10 cellular contexts compared by ENCODE assay signal in the genomic region with DNA sequence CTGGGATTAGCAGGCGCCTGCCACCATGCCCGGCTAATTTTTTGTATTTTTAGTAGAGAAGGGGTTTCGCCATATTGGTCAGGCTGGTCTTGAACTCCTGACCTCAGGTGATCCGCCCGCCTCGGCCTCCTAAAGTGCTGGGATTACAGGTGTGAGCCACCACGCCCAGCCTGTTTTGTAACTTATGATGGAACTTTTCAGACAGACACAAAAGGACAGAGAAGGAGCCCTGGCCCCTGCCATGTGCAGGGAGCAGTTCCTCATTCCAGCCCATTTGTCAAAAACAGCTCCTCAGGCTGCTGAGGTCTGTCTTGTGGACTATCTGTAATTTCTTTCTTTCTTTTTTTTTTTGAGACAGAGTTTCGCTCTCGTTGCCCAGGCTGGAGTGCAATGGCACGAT. TPM values are rescaled to one million over a fixed set of nuclear protein-coding genes. Genes with fewer than 3 reads are reported as not detected.
DNase-seq lines count a peak whose midpoint lies in the region; ATAC-seq and TF ChIP-seq lines count a peak whose summit lies in the region.
"Not testable (repeated sequence)": the region's sequence is repeated elsewhere in the genome, so short reads cannot be mapped to it uniquely, and the experiment has no call there.
"Had no signal": no experiment of that assay in that cellular context is flagged by ENCODE, and none has a peak within 500 bp of the region (broad histone marks: within the 10 kb centered on the region; RNA-seq: fewer than 3 reads in every experiment).

No MANE protein-coding gene starts in this region.

- not testable (repeated sequence) for TF ChIP-seq CTCF in CD8-positive, alpha-beta T cell (IDR thresholded peaks at IDR 0.05); OCI-LY3 (IDR thresholded peaks at IDR 0.05; ENCODE audit: low read depth, low read length); heart left ventricle (IDR thresholded peaks at IDR 0.05); neutrophil (IDR thresholded peaks at IDR 0.05); upper lobe of left lung (IDR thresholded peaks at IDR 0.05)

- peak overlapping the region; percentile 97 for H3K27ac ChIP-seq in CD8-positive, alpha-beta T cell (ENCODE audit: low read depth, low read length)
- H3K27ac ChIP-seq in OCI-LY3 (ENCODE audit: low read length) (peak overlapping the region; percentile 91), heart left ventricle (peak overlapping the region in 9 of 12 donors; percentile 5 to 95 (median 66)), neutrophil (peak overlapping the region; percentile 98), upper lobe of left lung (peak overlapping the region; percentile 78 to 91 (median 83))

- TF ChIP-seq EP300 in upper lobe of left lung (IDR thresholded peaks at IDR 0.05) = not testable (repeated sequence)

- H3K79me2 ChIP-seq in OCI-LY3 (ENCODE audit: low read length) = peaks cover 94% of the 10 kb centered on the region

- intact Hi-C loops in CD8-positive, alpha-beta T cell (cut with DNase I, micrococcal nuclease) = loop anchor here in 1 of 2 experiments (10.0 kb wide), 1 partner anchor 421 kb away; a partner anchor contains a TSS
- intact Hi-C loops in heart left ventricle (cut with DNase I) = not testable (repeated sequence)

- peaks cover 17% of the 10 kb centered on the region for H3K36me3 Mint-ChIP-seq in CD8-positive, alpha-beta T cell
- not testable (repeated sequence) for H3K36me3 Mint-ChIP-seq in IgD-negative memory B cell
- peaks cover 24% of the 10 kb centered on the region for H3K36me3 Mint-ChIP-seq in activated CD4-positive, alpha-beta T cell treated with anti-CD3 and anti-CD28 coated beads, Interleukin-2, amount 10 ng/mL, durations not matched to agents 7 days and 5 days (ENCODE audit: low read depth)
- H3K36me3 Mint-ChIP-seq in activated naive CD4-positive, alpha-beta T cell treated with anti-CD3 and anti-CD28 coated beads, Interleukin-2, amount 10 ng/mL, durations not matched to agents 7 days and 5 days = peaks cover 34% of the 10 kb centered on the region

- H3K27me3 Mint-ChIP-seq in CD8-positive, alpha-beta T cell (ENCODE audit: low read depth); IgD-negative memory B cell; activated CD4-positive, alpha-beta T cell treated with anti-CD3 and anti-CD28 coated beads, Interleukin-2, amount 10 ng/mL, durations not matched to agents 7 days and 5 days; activated naive CD4-positive, alpha-beta T cell treated with anti-CD3 and anti-CD28 coated beads, Interleukin-2, amount 10 ng/mL, durations not matched to agents 7 days and 5 days: not testable (repeated sequence)

- POLR2A ChIA-PET in CD8-positive, alpha-beta T cell (lab: Charles Lee) = interaction anchor here (1.1 to 6.3 kb wide), 7 partner anchors 10 to 251 kb away, joined by 3 to 43 read pairs (median 3); a partner anchor contains a TSS
- POLR2A ChIA-PET in activated CD4-positive, alpha-beta T cell treated with anti-CD3 and anti-CD28 coated beads, Interleukin-2, amount 10 ng/mL, durations not matched to agents 7 days and 5 days (lab: Charles Lee) = not testable (repeated sequence)

- not testable (repeated sequence) for H3K36me3 ChIP-seq in CD8-positive, alpha-beta T cell (ENCODE audit: insufficient read depth, low read length); heart left ventricle; neutrophil; upper lobe of left lung
- H3K36me3 ChIP-seq in OCI-LY3 (replicated peaks; ENCODE audit: low read depth, low read length) = peaks cover 31% of the 10 kb centered on the region

- peaks cover 76% of the 10 kb centered on the region for H3K4me1 Mint-ChIP-seq in CD8-positive, alpha-beta T cell (ENCODE audit: low read depth)
- H3K4me1 Mint-ChIP-seq in IgD-negative memory B cell = peaks cover 33 to 41% (median 34%) of the 10 kb centered on the region in 3 donors
- H3K4me1 Mint-ChIP-seq in activated CD4-positive, alpha-beta T cell treated with anti-CD3 and anti-CD28 coated beads, Interleukin-2, amount 10 ng/mL, durations not matched to agents 7 days and 5 days = peaks cover 76% of the 10 kb centered on the region
- H3K4me1 Mint-ChIP-seq in activated naive CD4-positive, alpha-beta T cell treated with anti-CD3 and anti-CD28 coated beads, Interleukin-2, amount 10 ng/mL, durations not matched to agents 7 days and 5 days = peaks cover 92% of the 10 kb centered on the region

- peak overlapping the region; percentile 98 for H3K27ac Mint-ChIP-seq in CD8-positive, alpha-beta T cell
- H3K27ac Mint-ChIP-seq in IgD-negative memory B cell = peak overlapping the region; percentile 97
- H3K27ac Mint-ChIP-seq in activated CD4-positive, alpha-beta T cell treated with anti-CD3 and anti-CD28 coated beads, Interleukin-2, amount 10 ng/mL, durations not matched to agents 7 days and 5 days = peak overlapping the region; percentile 94
- peak overlapping the region; percentile 96 for H3K27ac Mint-ChIP-seq in activated naive CD4-positive, alpha-beta T cell treated with anti-CD3 and anti-CD28 coated beads, Interleukin-2, amount 10 ng/mL, durations not matched to agents 7 days and 5 days

- H3K4me2 ChIP-seq in OCI-LY3 (ENCODE audit: low read length) = peak overlapping the region; percentile 91

- not testable (repeated sequence) for H3K9me3 Mint-ChIP-seq in CD8-positive, alpha-beta T cell; IgD-negative memory B cell; activated CD4-positive, alpha-beta T cell treated with anti-CD3 and anti-CD28 coated beads, Interleukin-2, amount 10 ng/mL, durations not matched to agents 7 days and 5 days; activated naive CD4-positive, alpha-beta T cell treated with anti-CD3 and anti-CD28 coated beads, Interleukin-2, amount 10 ng/mL, durations not matched to agents 7 days and 5 days

- WGBS in heart left ventricle, 4 donors = 90 to 94% (median 92%) methylated on average over 10 of the region's 10 CpGs
- 71 to 87% methylated on average over 10 of the region's 10 CpGs for WGBS in upper lobe of left lung, 2 donors

- H3K4me3 Mint-ChIP-seq in CD8-positive, alpha-beta T cell = peak overlapping the region; percentile 94
- H3K4me3 Mint-ChIP-seq in IgD-negative memory B cell = peak overlapping the region; percentile 90 to 99 (median 95)
- peak overlapping the region; percentile 80 for H3K4me3 Mint-ChIP-seq in activated CD4-positive, alpha-beta T cell treated with anti-CD3 and anti-CD28 coated beads, Interleukin-2, amount 10 ng/mL, durations not matched to agents 7 days and 5 days
- peak overlapping the region; percentile 83 for H3K4me3 Mint-ChIP-seq in activated naive CD4-positive, alpha-beta T cell treated with anti-CD3 and anti-CD28 coated beads, Interleukin-2, amount 10 ng/mL, durations not matched to agents 7 days and 5 days

- peaks cover 90% of the 10 kb centered on the region for H3K4me1 ChIP-seq in CD8-positive, alpha-beta T cell (ENCODE audit: insufficient read depth, low read length)
- H3K4me1 ChIP-seq in OCI-LY3 (ENCODE audit: low read length) (peaks cover 64% of the 10 kb centered on the region), heart left ventricle (peaks cover 10 to 83% (median 39%) of the 10 kb centered on the region in 12 donors), neutrophil (ENCODE audit: control insufficient read depth in 1 of 2, insufficient read depth in 1 of 2, low read depth in 1 of 2, low read length in 1 of 2) (peaks cover 95 to 96% of the 10 kb centered on the region in 2 experiments), upper lobe of left lung (peaks cover 40 to 83% (median 62%) of the 10 kb centered on the region in 4 donors)

- not testable (repeated sequence) for H2AFZ ChIP-seq in OCI-LY3 (ENCODE audit: low read depth, low read length)

- H3K27me3 ChIP-seq in CD8-positive, alpha-beta T cell (ENCODE audit: insufficient read depth, low read length); OCI-LY3 (ENCODE audit: low read depth, low read length); heart left ventricle; neutrophil; upper lobe of left lung: not testable (repeated sequence)

- TF ChIP-seq POLR2A in heart left ventricle (IDR thresholded peaks at IDR 0.05); upper lobe of left lung (IDR thresholded peaks at IDR 0.05): not testable (repeated sequence)

- peak overlapping the region; percentile 73 for H3K9ac ChIP-seq in OCI-LY3 (ENCODE audit: low read length)

- ATAC-seq in CD8-positive, alpha-beta T cell; heart left ventricle; upper lobe of left lung (ENCODE audit: low FRiP score in 2 of 2): not testable (repeated sequence)

- CTCF ChIA-PET in CD8-positive, alpha-beta T cell (lab: Charles Lee) = interaction anchor here (12.4 to 13.0 kb wide), 2 partner anchors 18 to 25 kb away, joined by 118 to 213 read pairs; no protein-coding TSS in a partner anchor
- CTCF ChIA-PET in activated CD4-positive, alpha-beta T cell treated with anti-CD3 and anti-CD28 coated beads, Interleukin-2, amount 10 ng/mL, durations not matched to agents 7 days and 5 days (lab: Charles Lee) = interaction anchor here (0.7 to 4.0 kb wide), 4 partner anchors 18 to 301 kb away, joined by 3 to 22 read pairs (median 3); no protein-coding TSS in a partner anchor
- CTCF ChIA-PET in activated naive CD4-positive, alpha-beta T cell treated with anti-CD3 and anti-CD28 coated beads, Interleukin-2, amount 10 ng/mL, durations not matched to agents 7 days and 5 days (lab: Charles Lee) = interaction anchor here (0.7 to 10.1 kb wide), 2 partner anchors 11 to 24 kb away, joined by 3 to 111 read pairs; no protein-coding TSS in a partner anchor

- H4K20me1 ChIP-seq in OCI-LY3 (ENCODE audit: insufficient read depth, low read length) = peaks cover 41% of the 10 kb centered on the region

- DNase-seq in CD8-positive, alpha-beta T cell; activated CD4-positive, alpha-beta T cell treated with anti-CD3 and anti-CD28 coated beads, Interleukin-2, amount 10 ng/mL, durations not matched to agents 7 days and 5 days; heart left ventricle: not testable (repeated sequence)
- peak; percentile 17 for DNase-seq in activated naive CD4-positive, alpha-beta T cell treated with anti-CD3 and anti-CD28 coated beads, Interleukin-2, amount 10 ng/mL, durations not matched to agents 7 days and 5 days
- peak in 1 of 2 donors; percentile 56 for DNase-seq in upper lobe of left lung

- not testable (repeated sequence) for H3K9me3 ChIP-seq in CD8-positive, alpha-beta T cell (ENCODE audit: low read length); OCI-LY3 (ENCODE audit: insufficient read depth, low read length); heart left ventricle; neutrophil; upper lobe of left lung

- H3K4me3 ChIP-seq in CD8-positive, alpha-beta T cell (ENCODE audit: low read depth, low read length) = not testable (repeated sequence)
- peak overlapping the region; percentile 89 for H3K4me3 ChIP-seq in OCI-LY3 (ENCODE audit: low read length)
- peak overlapping the region in 1 of 12 donors; percentile 64 for H3K4me3 ChIP-seq in heart left ventricle
- H3K4me3 ChIP-seq in neutrophil (ENCODE audit: low read depth in 1 of 2, low read length in 1 of 2) = peak overlapping the region; percentile 85 to 97
- peak overlapping the region in 1 of 4 donors; percentile 47 for H3K4me3 ChIP-seq in upper lobe of left lung

RNA-seq across cellular contexts. Expression of a gene that starts 1.7 kb away (rescaled TPM):
- total RNA-seq in CD8-positive, alpha-beta T cell = 100 to 1,000 TPM in 1 of 2 experiments, 10 to 100 TPM in 1; 91.8 to 101 TPM
- polyA plus RNA-seq in IgD-negative memory B cell = 37.2 TPM
- 10 to 100 TPM; 44.2 to 46.6 TPM for total RNA-seq in activated CD4-positive, alpha-beta T cell treated with anti-CD3 and anti-CD28 coated beads, Interleukin-2, amount 10 ng/mL, durations not matched to agents 7 days and 5 days
- 1 to 10 TPM in 3 of 9 donors, under 1 TPM in 6; 0.27 to 5.3 (median 0.77) TPM for total RNA-seq in heart left ventricle
- under 1 TPM; 0.50 to 0.51 TPM for polyA plus RNA-seq in heart left ventricle
- 10 to 100 TPM in 1 of 6 donors, 1 to 10 TPM in 5; 3.0 to 14.7 (median 7.0) TPM for total RNA-seq in upper lobe of left lung
- total RNA-seq: fibroblast of villous mesenchyme, PC-9 had no signal

RNA-seq across cellular contexts. Expression of a gene that starts 42.6 kb away (rescaled TPM):
- 10 to 100 TPM; 20.2 to 22.9 TPM for total RNA-seq in CD8-positive, alpha-beta T cell
- polyA plus RNA-seq in IgD-negative memory B cell (11.4 TPM), heart left ventricle (1 to 10 TPM; 2.3 to 3.3 TPM)
- total RNA-seq in activated CD4-positive, alpha-beta T cell treated with anti-CD3 and anti-CD28 coated beads, Interleukin-2, amount 10 ng/mL, durations not matched to agents 7 days and 5 days = 10 to 100 TPM; 53.0 to 56.6 TPM
- total RNA-seq in heart left ventricle (1 to 10 TPM; 1.4 to 6.0 (median 2.4) TPM), upper lobe of left lung (10 to 100 TPM in 1 of 6 donors, 1 to 10 TPM in 4, under 1 TPM in 1; 0.89 to 10.3 (median 6.6) TPM)
